Comparison of ENCODE assay signal across 8 cellular contexts in the genomic region with DNA sequence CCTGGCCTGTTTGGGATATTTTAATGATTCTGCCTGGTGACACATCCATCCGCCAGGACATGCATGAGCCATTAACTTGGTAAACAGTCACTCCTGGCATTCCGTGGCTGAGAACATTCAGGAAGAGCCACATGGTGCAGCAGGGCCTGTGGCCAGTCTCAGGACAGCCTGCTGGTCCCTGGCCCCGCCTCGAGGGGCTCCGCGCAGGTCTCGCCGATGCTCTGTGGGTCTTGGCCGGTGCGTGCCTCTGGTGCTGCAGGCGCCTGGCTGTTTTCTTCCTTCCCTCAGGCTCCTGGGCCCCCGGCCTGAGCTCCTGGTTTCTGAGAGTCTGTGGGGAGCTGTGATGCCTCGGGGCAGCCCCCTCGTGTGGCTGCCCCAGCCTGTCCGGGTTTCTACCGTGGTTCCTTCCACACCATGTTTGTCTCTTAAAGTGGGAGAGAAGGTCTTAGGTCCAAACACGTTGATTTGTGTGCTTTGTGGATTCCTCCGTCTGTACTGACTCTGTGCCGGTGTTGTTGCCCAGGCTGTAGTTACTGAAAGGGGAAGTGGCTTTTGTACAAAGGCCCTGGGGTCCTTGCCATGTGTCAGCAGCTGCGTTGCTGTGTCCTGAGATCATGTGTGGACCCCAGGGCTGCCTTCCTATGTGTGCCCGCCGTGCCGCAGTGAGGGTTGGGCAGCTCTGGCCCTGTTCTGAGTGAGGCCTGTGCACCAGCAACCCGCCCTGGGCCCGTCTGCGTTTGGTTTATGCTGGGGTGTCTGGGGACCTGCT. TPM values are rescaled to one million over a fixed set of nuclear protein-coding genes. Genes with fewer than 3 reads are reported as not detected.
DNase-seq lines count a peak whose midpoint lies in the region; ATAC-seq and TF ChIP-seq lines count a peak whose summit lies in the region.

No MANE protein-coding gene starts in this region.

- peak overlapping the region; percentile 81 for H3K4me3 Mint-ChIP-seq in activated CD4-positive, alpha-beta T cell treated with anti-CD3 and anti-CD28 coated beads, Interleukin-2, amount 10 ng/mL, durations not matched to agents 7 days and 5 days
- peak overlapping the region; percentile 87 for H3K4me3 Mint-ChIP-seq in stimulated activated memory B cell treated with anti-CD40 and anti-IgM and Interleukin-4, amounts not matched to agents 10 μg/mL and 1 μg/mL and 100 μg/mL, for 72 hours

- H3K27me3 ChIP-seq in Peyer's patch = no peaks in the 10 kb centered on the region

- POLR2A ChIA-PET in activated CD4-positive, alpha-beta T cell treated with anti-CD3 and anti-CD28 coated beads, Interleukin-2, amount 10 ng/mL, durations not matched to agents 7 days and 5 days (lab: Charles Lee) = no interaction called here

- peaks cover 0 to 59% (median 49%) of the 10 kb centered on the region in 4 donors for H3K4me1 ChIP-seq in Peyer's patch

- peak overlapping the region; percentile 97 for H3K27ac Mint-ChIP-seq in activated CD4-positive, alpha-beta T cell treated with anti-CD3 and anti-CD28 coated beads, Interleukin-2, amount 10 ng/mL, durations not matched to agents 7 days and 5 days
- peak overlapping the region; percentile 97 for H3K27ac Mint-ChIP-seq in stimulated activated memory B cell treated with anti-CD40 and anti-IgM and Interleukin-4, amounts not matched to agents 10 μg/mL and 1 μg/mL and 100 μg/mL, for 72 hours

- TF ChIP-seq POLR2A in Peyer's patch (IDR thresholded peaks at IDR 0.05) = no peak

- no peaks in the 10 kb centered on the region for H3K27me3 Mint-ChIP-seq in activated CD4-positive, alpha-beta T cell treated with anti-CD3 and anti-CD28 coated beads, Interleukin-2, amount 10 ng/mL, durations not matched to agents 7 days and 5 days
- no peaks in the 10 kb centered on the region for H3K27me3 Mint-ChIP-seq in stimulated activated memory B cell treated with anti-CD40 and anti-IgM and Interleukin-4, amounts not matched to agents 10 μg/mL and 1 μg/mL and 100 μg/mL, for 72 hours

- no peak for TF ChIP-seq CTCF in Peyer's patch (IDR thresholded peaks at IDR 0.05)
- no peak for TF ChIP-seq CTCF in GM10266 (IDR thresholded peaks at IDR 0.05; ENCODE audit: control insufficient read depth, insufficient read depth, low read depth, missing control alignments)

- H3K4me3 ChIP-seq in Peyer's patch = peak overlapping the region in 3 of 4 donors; percentile 2 to 43 (median 9)

- peaks cover 44% of the 10 kb centered on the region for H3K4me1 Mint-ChIP-seq in activated CD4-positive, alpha-beta T cell treated with anti-CD3 and anti-CD28 coated beads, Interleukin-2, amount 10 ng/mL, durations not matched to agents 7 days and 5 days
- peaks cover 69% of the 10 kb centered on the region for H3K4me1 Mint-ChIP-seq in stimulated activated memory B cell treated with anti-CD40 and anti-IgM and Interleukin-4, amounts not matched to agents 10 μg/mL and 1 μg/mL and 100 μg/mL, for 72 hours

- ATAC-seq in stimulated activated memory B cell treated with anti-CD40 and anti-IgM and Interleukin-4, amounts not matched to agents 10 μg/mL and 1 μg/mL and 100 μg/mL, for 72 hours = peak; percentile 40
- ATAC-seq in HG02610 (IDR thresholded peaks at IDR 0.05; ENCODE audit: unreplicated experiment) (no peak), GM19023 (IDR thresholded peaks at IDR 0.05; ENCODE audit: unreplicated experiment) (no peak)

- peaks cover 0 to 32% (median 0%) of the 10 kb centered on the region in 3 donors for H3K36me3 ChIP-seq in Peyer's patch

- peaks cover 25% of the 10 kb centered on the region for H3K36me3 Mint-ChIP-seq in activated CD4-positive, alpha-beta T cell treated with anti-CD3 and anti-CD28 coated beads, Interleukin-2, amount 10 ng/mL, durations not matched to agents 7 days and 5 days (ENCODE audit: low read depth)
- peaks cover 18% of the 10 kb centered on the region for H3K36me3 Mint-ChIP-seq in stimulated activated memory B cell treated with anti-CD40 and anti-IgM and Interleukin-4, amounts not matched to agents 10 μg/mL and 1 μg/mL and 100 μg/mL, for 72 hours

- H3K27ac ChIP-seq in Peyer's patch (peak overlapping the region; percentile 88 to 97 (median 95)), epithelial cell of prostate (peak overlapping the region; percentile 89)

- no peak for DNase-seq in activated CD4-positive, alpha-beta T cell treated with anti-CD3 and anti-CD28 coated beads, Interleukin-2, amount 10 ng/mL, durations not matched to agents 7 days and 5 days
- DNase-seq in activated CD4-positive, alpha-beta T cell treated with anti-CD3 and anti-CD28 coated beads for 48 hours = no peak
- DNase-seq in Peyer's patch = peak in 2 of 3 donors; percentile 76 to 77
- peak; percentile 36 for DNase-seq in epithelial cell of prostate (ENCODE audit: low read depth, low spot score)
- DNase-seq in GM10266 (ENCODE audit: extremely low spot score) = no peak

- H3K9me3 Mint-ChIP-seq in activated CD4-positive, alpha-beta T cell treated with anti-CD3 and anti-CD28 coated beads, Interleukin-2, amount 10 ng/mL, durations not matched to agents 7 days and 5 days = no peaks in the 10 kb centered on the region
- no peaks in the 10 kb centered on the region for H3K9me3 Mint-ChIP-seq in stimulated activated memory B cell treated with anti-CD40 and anti-IgM and Interleukin-4, amounts not matched to agents 10 μg/mL and 1 μg/mL and 100 μg/mL, for 72 hours

- CTCF ChIA-PET in activated CD4-positive, alpha-beta T cell treated with anti-CD3 and anti-CD28 coated beads, Interleukin-2, amount 10 ng/mL, durations not matched to agents 7 days and 5 days (lab: Charles Lee) = interaction anchor here (1.2 to 2.3 kb wide), 2 partner anchors 9 to 84 kb away, joined by 3 to 6 read pairs; partner anchors contain the start of gene SELENOO

- no peaks in the 10 kb centered on the region for H3K9me3 ChIP-seq in Peyer's patch

RNA-seq across cellular contexts. Expression of gene TRABD, which starts 6.5 kb away (rescaled TPM):
- total RNA-seq in activated CD4-positive, alpha-beta T cell treated with anti-CD3 and anti-CD28 coated beads, Interleukin-2, amount 10 ng/mL, durations not matched to agents 7 days and 5 days = 100 to 1,000 TPM; 112 to 138 TPM
- 100 to 1,000 TPM in 1 of 4 donors, 10 to 100 TPM in 3; 44.0 to 111 (median 86.3) TPM for total RNA-seq in Peyer's patch

RNA-seq across cellular contexts. Expression of gene SELENOO, which starts 8.6 kb away (rescaled TPM):
- 10 to 100 TPM; 17.4 to 25.5 TPM for total RNA-seq in activated CD4-positive, alpha-beta T cell treated with anti-CD3 and anti-CD28 coated beads, Interleukin-2, amount 10 ng/mL, durations not matched to agents 7 days and 5 days
- total RNA-seq in Peyer's patch = 100 to 1,000 TPM in 1 of 4 donors, 10 to 100 TPM in 3; 48.7 to 101 (median 74.0) TPM

RNA-seq across cellular contexts. Expression of gene PANX2, which starts 21.7 kb away (rescaled TPM):
- total RNA-seq in activated CD4-positive, alpha-beta T cell treated with anti-CD3 and anti-CD28 coated beads, Interleukin-2, amount 10 ng/mL, durations not matched to agents 7 days and 5 days = under 1 TPM; 0.10 TPM
- total RNA-seq in Peyer's patch = under 1 TPM in 1 of 4 donors, not detected in 3; 0.40 TPM

RNA-seq across cellular contexts. Expression of gene TUBGCP6, which starts 52.6 kb away (rescaled TPM):
- 10 to 100 TPM; 62.9 to 71.4 TPM for total RNA-seq in activated CD4-positive, alpha-beta T cell treated with anti-CD3 and anti-CD28 coated beads, Interleukin-2, amount 10 ng/mL, durations not matched to agents 7 days and 5 days
- total RNA-seq in Peyer's patch = 100 to 1,000 TPM in 2 of 4 donors, 10 to 100 TPM in 2; 51.5 to 163 (median 111) TPM

RNA-seq across cellular contexts. Expression of gene HDAC10, which starts 58.8 kb away (rescaled TPM):
- total RNA-seq in activated CD4-positive, alpha-beta T cell treated with anti-CD3 and anti-CD28 coated beads, Interleukin-2, amount 10 ng/mL, durations not matched to agents 7 days and 5 days = 10 to 100 TPM; 68.3 to 93.6 TPM
- 100 to 1,000 TPM in 3 of 4 donors, 10 to 100 TPM in 1; 57.3 to 165 (median 119) TPM for total RNA-seq in Peyer's patch

Comparison
In these comparisons a context has a peak if more than half of its experiments do, and no peak if none do; other contexts are left out.
1. DNase-seq: peak in Peyer's patch (2 of 3) and epithelial cell of prostate (single experiment); none in activated CD4-positive, alpha-beta T cell treated with anti-CD3 and anti-CD28 coated beads, Interleukin-2, amount 10 ng/mL, durations not matched to agents 7 days and 5 days (single experiment), activated CD4-positive, alpha-beta T cell treated with anti-CD3 and anti-CD28 coated beads for 48 hours (single experiment) and GM10266 (single experiment).